8 cellular contexts compared by ENCODE assay signal in genomic region chr19:45668342-45668871, GRCh38. TPM values are rescaled to one million over a fixed set of nuclear protein-coding genes. Genes with fewer than 3 reads are reported as not detected.
DNase-seq lines count a peak whose midpoint lies in the region; ATAC-seq and TF ChIP-seq lines count a peak whose summit lies in the region.

No MANE protein-coding gene starts in this region.

- DNase-seq in CD4-positive, CD25-positive, alpha-beta regulatory T cell: peak in 1 of 3 donors; percentile 27
- peak; percentile 51 for DNase-seq in activated naive CD4-positive, alpha-beta T cell treated with Interleukin-2 at 50 U/mL for 16 hours
- DNase-seq in immature natural killer cell: peak; percentile 39 to 50 (median 47)
- peak; percentile 28 for DNase-seq in stomach
- no peak for DNase-seq in NCI-H1694 treated with DMSO at 0.1 percent for 48 hours (lab: John Stamatoyannopoulos, UW)
- DNase-seq in GM13976 (ENCODE audit: low spot score): no peak
- DNase-seq in activated CD4-positive, CD25-positive, alpha-beta regulatory T cell (lab: John Stamatoyannopoulos, UW): no peak

- intact Hi-C loops in stomach (cut with DNase I; ENCODE audit: low total_unique reads): no loop called here

- 1% methylated on average over 19 of the region's 19 CpGs for WGBS in stomach, 5 donors

- H3K27me3 Mint-ChIP-seq in CD4-positive, CD25-positive, alpha-beta regulatory T cell: peaks cover 7% of the 10 kb centered on the region
- H3K27me3 Mint-ChIP-seq in immature natural killer cell (ENCODE audit: low read depth in 3 of 3): peaks cover 10 to 16% (median 12%) of the 10 kb centered on the region in 3 donors

- H3K9me3 ChIP-seq in CD4-positive, CD25-positive, alpha-beta regulatory T cell (ENCODE audit: control insufficient read depth in 2 of 2, low read length in 2 of 2): no peaks in the 10 kb centered on the region
- no peaks in the 10 kb centered on the region for H3K9me3 ChIP-seq in stomach

- H3K9me3 Mint-ChIP-seq in CD4-positive, CD25-positive, alpha-beta regulatory T cell: no peaks in the 10 kb centered on the region
- no peaks in the 10 kb centered on the region for H3K9me3 Mint-ChIP-seq in immature natural killer cell

- no peaks in the 10 kb centered on the region for H3K36me3 Mint-ChIP-seq in CD4-positive, CD25-positive, alpha-beta regulatory T cell
- H3K36me3 Mint-ChIP-seq in immature natural killer cell: peaks cover 0 to 4% (median 4%) of the 10 kb centered on the region in 3 donors

- TF ChIP-seq EP300 in stomach (IDR thresholded peaks at IDR 0.05): no peak

- no peak for TF ChIP-seq CTCF in stomach (IDR thresholded peaks at IDR 0.05)
- TF ChIP-seq CTCF in GM13976 (IDR thresholded peaks at IDR 0.05; ENCODE audit: borderline replicate concordance, control extremely low read depth, extremely low read depth, insufficient read depth, missing control alignments): no peak

- in situ Hi-C loops in GM13976 (cut with MboI; ENCODE audit: low sequenced_read_pairs, unreplicated experiment): no loop called here

- no peak for TF ChIP-seq POLR2A in stomach (IDR thresholded peaks at IDR 0.05)

- H3K4me1 ChIP-seq in CD4-positive, CD25-positive, alpha-beta regulatory T cell (ENCODE audit: control insufficient read depth, insufficient read depth, low read length, poor library complexity, severe bottlenecking): peaks cover 24% of the 10 kb centered on the region
- H3K4me1 ChIP-seq in stomach: peaks cover 29 to 38% (median 36%) of the 10 kb centered on the region in 4 donors

- no peak overlapping the region for H3K27ac ChIP-seq in CD4-positive, CD25-positive, alpha-beta regulatory T cell (ENCODE audit: insufficient read depth, low read length, poor library complexity, severe bottlenecking)
- H3K27ac ChIP-seq in stomach: peak overlapping the region; percentile 68 to 77 (median 72)

- H3K27ac Mint-ChIP-seq in CD4-positive, CD25-positive, alpha-beta regulatory T cell: peak overlapping the region; percentile 49 to 92 (median 83)
- peak overlapping the region; percentile 34 to 95 (median 94) for H3K27ac Mint-ChIP-seq in immature natural killer cell

- no peaks in the 10 kb centered on the region for H3K27me3 ChIP-seq in CD4-positive, CD25-positive, alpha-beta regulatory T cell (ENCODE audit: control insufficient read depth, insufficient read depth, low read length)
- H3K27me3 ChIP-seq in stomach: peaks cover 10 to 92% (median 31%) of the 10 kb centered on the region in 3 donors

- ATAC-seq in CD4-positive, CD25-positive, alpha-beta regulatory T cell (ENCODE audit: low read depth in 2 of 2): peak; percentile 13 to 35
- ATAC-seq in HG03571 (IDR thresholded peaks at IDR 0.05; ENCODE audit: unreplicated experiment): peak; percentile 8

- H3K4me3 Mint-ChIP-seq in CD4-positive, CD25-positive, alpha-beta regulatory T cell: peak overlapping the region; percentile 86 to 99 (median 88)
- H3K4me3 Mint-ChIP-seq in immature natural killer cell: peak overlapping the region; percentile 84 to 95 (median 90)

- peak overlapping the region; percentile 89 for H3K4me3 ChIP-seq in CD4-positive, CD25-positive, alpha-beta regulatory T cell (ENCODE audit: low read depth, low read length)
- peak overlapping the region; percentile 25 to 52 (median 40) for H3K4me3 ChIP-seq in stomach

- H3K36me3 ChIP-seq in CD4-positive, CD25-positive, alpha-beta regulatory T cell (ENCODE audit: control insufficient read depth, insufficient read depth, low read length): no peaks in the 10 kb centered on the region
- H3K36me3 ChIP-seq in stomach: no peaks in the 10 kb centered on the region

- peaks cover 7 to 46% (median 22%) of the 10 kb centered on the region in 4 donors for H3K4me1 Mint-ChIP-seq in CD4-positive, CD25-positive, alpha-beta regulatory T cell
- H3K4me1 Mint-ChIP-seq in immature natural killer cell: peaks cover 36 to 43% of the 10 kb centered on the region in 2 donors

RNA-seq across cellular contexts. Expression of gene GIPR, which starts 0.4 kb away (rescaled TPM):
- 9.3 TPM for total RNA-seq in CD4-positive, CD25-positive, alpha-beta regulatory T cell
- polyA plus RNA-seq in CD4-positive, CD25-positive, alpha-beta regulatory T cell: under 1 TPM in 3 of 4 donors, not detected in 1; 0.15 to 0.19 (median 0.17) TPM
- polyA plus RNA-seq in immature natural killer cell: under 1 TPM in 2 of 3 donors, not detected in 1; 0.18 to 0.34 TPM
- 10 to 100 TPM in 3 of 5 donors, 1 to 10 TPM in 2; 5.1 to 44.9 (median 11.9) TPM for total RNA-seq in stomach
- 1 to 10 TPM; 1.9 to 2.4 (median 2.1) TPM for polyA plus RNA-seq in stomach

RNA-seq across cellular contexts. Expression of gene SNRPD2, which starts 23.3 kb away (rescaled TPM):
- 271 TPM for total RNA-seq in CD4-positive, CD25-positive, alpha-beta regulatory T cell
- 1,000 to 10,000 TPM; 1,054 to 1,255 (median 1,105) TPM for polyA plus RNA-seq in CD4-positive, CD25-positive, alpha-beta regulatory T cell
- polyA plus RNA-seq in immature natural killer cell: 1,000 to 10,000 TPM in 2 of 3 donors, 100 to 1,000 TPM in 1; 754 to 1,123 (median 1,001) TPM
- total RNA-seq in stomach: 100 to 1,000 TPM in 3 of 5 donors, 10 to 100 TPM in 2; 79.9 to 217 (median 127) TPM
- 100 to 1,000 TPM; 378 to 511 (median 467) TPM for polyA plus RNA-seq in stomach

RNA-seq across cellular contexts. Expression of gene QPCTL, which starts 24.1 kb away (rescaled TPM):
- total RNA-seq in CD4-positive, CD25-positive, alpha-beta regulatory T cell: 10.0 TPM
- 1 to 10 TPM in 1 of 4 donors, under 1 TPM in 3; 0.37 to 1.1 (median 0.52) TPM for polyA plus RNA-seq in CD4-positive, CD25-positive, alpha-beta regulatory T cell
- polyA plus RNA-seq in immature natural killer cell: 1 to 10 TPM in 2 of 3 donors, not detected in 1; 1.8 to 2.9 TPM
- total RNA-seq in stomach: 10 to 100 TPM in 2 of 5 donors, 1 to 10 TPM in 3; 5.8 to 33.6 (median 7.6) TPM
- polyA plus RNA-seq in stomach: 1 to 10 TPM; 1.7 to 7.0 (median 4.2) TPM

RNA-seq across cellular contexts. Expression of gene EML2, which starts 29.2 kb away (rescaled TPM):
- 90.0 TPM for total RNA-seq in CD4-positive, CD25-positive, alpha-beta regulatory T cell
- polyA plus RNA-seq in CD4-positive, CD25-positive, alpha-beta regulatory T cell: 10 to 100 TPM; 15.1 to 23.8 (median 18.3) TPM
- polyA plus RNA-seq in immature natural killer cell (10 to 100 TPM; 11.9 to 24.7 (median 14.2) TPM), stomach (10 to 100 TPM; 28.6 to 53.0 (median 31.8) TPM)
- 100 to 1,000 TPM in 2 of 5 donors, 10 to 100 TPM in 3; 17.8 to 387 (median 33.8) TPM for total RNA-seq in stomach

Comparison
In these comparisons a context has a peak if more than half of its experiments do, and no peak if none do; other contexts are left out.
1. DNase-seq: peak in activated naive CD4-positive, alpha-beta T cell treated with Interleukin-2 at 50 U/mL for 16 hours (single experiment), immature natural killer cell (3 of 3) and stomach (single experiment); none in NCI-H1694 treated with DMSO at 0.1 percent for 48 hours (single experiment), GM13976 (single experiment) and activated CD4-positive, CD25-positive, alpha-beta regulatory T cell (0 of 4).